18 cellular contexts compared by ENCODE assay signal in the genomic region with DNA sequence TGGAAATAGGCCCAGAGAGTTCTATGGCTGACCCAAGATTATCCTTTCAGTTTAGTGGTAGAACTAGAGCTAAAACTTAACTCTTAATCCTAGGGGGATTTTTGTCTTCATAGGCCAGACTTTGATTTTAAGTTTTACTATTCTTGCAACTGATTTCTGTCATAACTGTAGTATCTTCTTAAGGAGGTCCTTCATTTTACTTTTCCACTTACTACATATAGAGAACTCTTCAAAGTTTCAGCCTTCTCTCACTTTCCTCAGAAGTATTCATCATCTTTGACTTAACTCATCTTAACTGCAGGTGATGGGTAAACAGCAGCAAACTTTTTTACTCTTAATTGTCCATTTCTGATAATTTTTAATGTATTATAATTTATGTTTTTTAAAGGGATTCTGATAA. TPM values are rescaled to one million over a fixed set of nuclear protein-coding genes. Genes with fewer than 3 reads are reported as not detected.
DNase-seq lines count a peak whose midpoint lies in the region; ATAC-seq and FAIRE-seq lines count a peak whose summit lies in the region.
"Had no signal": no experiment of that assay in that cellular context is flagged by ENCODE, and none has a peak within 500 bp of the region (broad histone marks: within the 10 kb centered on the region; RNA-seq: fewer than 3 reads in every experiment).

No MANE protein-coding gene starts in this region.

- H3K9me3 Mint-ChIP-seq in activated T-cell treated with anti-CD3 and anti-CD28 coated beads, Interleukin-2, amount 50 U/mL, for 24 hours = no peaks in the 10 kb centered on the region
- no peaks in the 10 kb centered on the region for H3K9me3 Mint-ChIP-seq in activated T-helper 17 cell treated with anti-CD3 and anti-CD28 coated beads, Interleukin-2, amount 50 U/mL, for 72 hours
- H3K9me3 Mint-ChIP-seq in stimulated activated effector memory CD8-positive, alpha-beta T cell treated with anti-CD3 and anti-CD28 coated beads, Interleukin-12 subunit alpha, Interleukin-12 subunit beta, amount 100 ng/mL, for 72 hours = no peaks in the 10 kb centered on the region
- H3K9me3 Mint-ChIP-seq: GM23338, H9 had no signal

- H3K27me3 Mint-ChIP-seq in activated T-cell treated with anti-CD3 and anti-CD28 coated beads, Interleukin-2, amount 50 U/mL, for 24 hours = no peaks in the 10 kb centered on the region
- H3K27me3 Mint-ChIP-seq in T-helper 17 cell = no peaks in the 10 kb centered on the region
- H3K27me3 Mint-ChIP-seq in activated T-helper 17 cell treated with anti-CD3 and anti-CD28 coated beads, Interleukin-2, amount 50 U/mL, for 72 hours = no peaks in the 10 kb centered on the region
- H3K27me3 Mint-ChIP-seq: CD4-positive, alpha-beta memory T cell had no signal

- no peak for ATAC-seq in T-helper 17 cell
- ATAC-seq in activated T-helper 17 cell treated with anti-CD3 and anti-CD28 coated beads, Interleukin-2, amount 50 U/mL, for 72 hours (replicated peaks) = peak; percentile 12
- ATAC-seq in stimulated activated effector memory CD8-positive, alpha-beta T cell treated with anti-CD3 and anti-CD28 coated beads, Interleukin-12 subunit alpha, Interleukin-12 subunit beta, amount 100 ng/mL, for 72 hours = peak; percentile 26
- ATAC-seq: GM23338, HCT116 had no signal

- H3K4me3 Mint-ChIP-seq in activated T-cell treated with anti-CD3 and anti-CD28 coated beads, Interleukin-2, amount 50 U/mL, for 24 hours = no peak overlapping the region
- H3K4me3 Mint-ChIP-seq in T-helper 17 cell = no peak overlapping the region
- H3K4me3 Mint-ChIP-seq in activated T-helper 17 cell treated with anti-CD3 and anti-CD28 coated beads, Interleukin-2, amount 50 U/mL, for 72 hours = no peak overlapping the region
- H3K4me3 Mint-ChIP-seq in stimulated activated effector memory CD8-positive, alpha-beta T cell treated with anti-CD3 and anti-CD28 coated beads, Interleukin-12 subunit alpha, Interleukin-12 subunit beta, amount 100 ng/mL, for 72 hours = no peak overlapping the region
- H3K4me3 Mint-ChIP-seq: CD4-positive, alpha-beta memory T cell; GM23338; H9 had no signal

- no peak for DNase-seq in activated T-cell treated with anti-CD3 and anti-CD28 coated beads, Interleukin-2, amount 50 U/mL, for 24 hours
- DNase-seq in activated T-cell treated with anti-CD3 and anti-CD28 coated beads for 4 hours = no peak
- DNase-seq in T-helper 17 cell = no peak
- no peak for DNase-seq in stimulated activated effector memory CD8-positive, alpha-beta T cell treated with anti-CD3 and anti-CD28 coated beads, Interleukin-12 subunit alpha, Interleukin-12 subunit beta, amount 100 ng/mL, for 72 hours (ENCODE audit: low spot score in 2 of 2)
- DNase-seq in GM19239 (ENCODE audit: insufficient read length, low spot score) = no peak
- DNase-seq: C1 segment of cervical spinal cord; Calu3; CD4-positive, alpha-beta memory T cell; COR-L47; DMS53; DMS79 treated with DMSO at 0.1 percent for 48 hours; GF-D8; H9 had no signal

- peaks cover 12% of the 10 kb centered on the region for H3K4me1 Mint-ChIP-seq in activated T-cell treated with anti-CD3 and anti-CD28 coated beads, Interleukin-2, amount 50 U/mL, for 24 hours (ENCODE audit: low read depth)
- H3K4me1 Mint-ChIP-seq in T-helper 17 cell = peaks cover 8% of the 10 kb centered on the region
- no peaks in the 10 kb centered on the region for H3K4me1 Mint-ChIP-seq in activated T-helper 17 cell treated with anti-CD3 and anti-CD28 coated beads, Interleukin-2, amount 50 U/mL, for 72 hours
- peaks cover 6% of the 10 kb centered on the region for H3K4me1 Mint-ChIP-seq in stimulated activated effector memory CD8-positive, alpha-beta T cell treated with anti-CD3 and anti-CD28 coated beads, Interleukin-12 subunit alpha, Interleukin-12 subunit beta, amount 100 ng/mL, for 72 hours
- H3K4me1 Mint-ChIP-seq: GM23338 had no signal

- no peak for FAIRE-seq in GM19239 (lab: Jason Lieb, UNC)
- FAIRE-seq: GM12891, GM18507 had no signal

- peak overlapping the region; percentile 73 for H3K27ac Mint-ChIP-seq in activated T-cell treated with anti-CD3 and anti-CD28 coated beads, Interleukin-2, amount 50 U/mL, for 24 hours
- H3K27ac Mint-ChIP-seq in T-helper 17 cell = peak overlapping the region; percentile 89
- no peak overlapping the region for H3K27ac Mint-ChIP-seq in activated T-helper 17 cell treated with anti-CD3 and anti-CD28 coated beads, Interleukin-2, amount 50 U/mL, for 72 hours
- no peak overlapping the region for H3K27ac Mint-ChIP-seq in stimulated activated effector memory CD8-positive, alpha-beta T cell treated with anti-CD3 and anti-CD28 coated beads, Interleukin-12 subunit alpha, Interleukin-12 subunit beta, amount 100 ng/mL, for 72 hours
- H3K27ac Mint-ChIP-seq: GM23338, H9 had no signal

- H3K9me3 ChIP-seq in T-helper 17 cell (ENCODE audit: control insufficient read depth, low read length, poor library complexity, severe bottlenecking) = no peaks in the 10 kb centered on the region

- peaks cover 98% of the 10 kb centered on the region for H3K36me3 Mint-ChIP-seq in activated T-cell treated with anti-CD3 and anti-CD28 coated beads, Interleukin-2, amount 50 U/mL, for 24 hours (ENCODE audit: low read depth)
- H3K36me3 Mint-ChIP-seq in T-helper 17 cell (ENCODE audit: low read depth) = peaks cover 14% of the 10 kb centered on the region
- H3K36me3 Mint-ChIP-seq in activated T-helper 17 cell treated with anti-CD3 and anti-CD28 coated beads, Interleukin-2, amount 50 U/mL, for 72 hours (ENCODE audit: low read depth) = peaks cover 100% of the 10 kb centered on the region
- peaks cover 100% of the 10 kb centered on the region for H3K36me3 Mint-ChIP-seq in stimulated activated effector memory CD8-positive, alpha-beta T cell treated with anti-CD3 and anti-CD28 coated beads, Interleukin-12 subunit alpha, Interleukin-12 subunit beta, amount 100 ng/mL, for 72 hours

RNA-seq across cellular contexts. Expression of a gene that starts 23.4 kb away (rescaled TPM):
- 100 to 1,000 TPM; 122 to 153 TPM for total RNA-seq in T-helper 17 cell
- 10 to 100 TPM; 51.6 to 88.8 TPM for total RNA-seq in activated T-helper 17 cell treated with anti-CD3 and anti-CD28 coated beads, Interleukin-2, amount 50 U/mL, for 72 hours

Comparison
In these comparisons a context has a peak if more than half of its experiments do, and no peak if none do; other contexts are left out.
1. H3K27ac Mint-ChIP-seq: peak in activated T-cell treated with anti-CD3 and anti-CD28 coated beads, Interleukin-2, amount 50 U/mL, for 24 hours (single experiment) and T-helper 17 cell (single experiment); none in activated T-helper 17 cell treated with anti-CD3 and anti-CD28 coated beads, Interleukin-2, amount 50 U/mL, for 72 hours (single experiment) and stimulated activated effector memory CD8-positive, alpha-beta T cell treated with anti-CD3 and anti-CD28 coated beads, Interleukin-12 subunit alpha, Interleukin-12 subunit beta, amount 100 ng/mL, for 72 hours (single experiment).